Comparison of ENCODE assay signal across 30 cellular contexts in the genomic region with DNA sequence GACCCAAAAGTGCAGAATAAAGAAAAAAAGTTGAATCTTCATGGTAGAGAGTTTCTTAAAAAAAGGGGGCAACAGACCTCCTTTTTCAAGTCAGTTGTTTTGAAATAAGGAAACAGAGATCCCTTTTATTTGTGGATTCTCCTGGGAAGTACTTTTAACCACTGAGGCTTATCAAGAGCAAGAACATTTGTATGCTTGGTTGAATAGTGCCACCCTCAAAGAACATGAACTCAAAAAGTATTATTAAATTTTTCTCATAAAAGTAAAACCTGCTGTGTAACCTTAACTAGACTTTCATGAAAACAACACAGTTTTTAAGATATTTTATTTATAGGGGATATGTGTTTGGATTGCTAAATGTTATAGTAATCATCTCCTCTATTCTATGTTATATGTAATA.
"Had no signal": no experiment of that assay in that cellular context is flagged by ENCODE, and none has a peak within 500 bp of the region (broad histone marks: within the 10 kb centered on the region; RNA-seq: fewer than 3 reads in every experiment).

TSS of gene DEFB110 (minus strand) at position 101 of the 400 bp plus-strand sequence. CDS start at position 42, 59 bp downstream.

- H3K27me3 ChIP-seq: adrenal gland, ascending aorta, body of pancreas, brain microvascular endothelial cell, breast epithelium, cardiac muscle cell had no signal

- H3K27ac ChIP-seq: adrenal gland, ascending aorta, body of pancreas, brain microvascular endothelial cell, breast epithelium, cardiac muscle cell had no signal

- H3K4me1 ChIP-seq: adrenal gland, ascending aorta, body of pancreas, breast epithelium had no signal

- DNase-seq: activated effector memory CD4-positive, alpha-beta T cell treated with anti-CD3 and anti-CD28 coated beads, Interleukin-2, amount 50 U/mL, for 16 hours; activated effector memory CD4-positive, alpha-beta T cell treated with Interleukin-2 at 50 U/mL for 16 hours; activated gamma-delta T cell; activated gamma-delta T cell treated with Interleukin-2 at 50 U/mL for 16 hours; activated naive CD4-positive, alpha-beta T cell; activated naive CD4-positive, alpha-beta T cell treated with anti-CD3 and anti-CD28 coated beads for 36 hours; activated naive CD4-positive, alpha-beta T cell treated with anti-CD3 and anti-CD28 coated beads, Interleukin-2, amount 10 ng/mL, durations not matched to agents 7 days and 5 days; activated naive CD4-positive, alpha-beta T cell treated with anti-CD3 and anti-CD28 coated beads, Interleukin-2, amount 50 U/mL, for 16 hours; activated naive CD4-positive, alpha-beta T cell treated with Interleukin-2 at 50 U/mL for 16 hours; activated naive CD8-positive, alpha-beta T cell treated with anti-CD3 and anti-CD28 coated beads for 36 hours; activated naive CD8-positive, alpha-beta T cell treated with anti-CD3 and anti-CD28 coated beads, Interleukin-2, amount 10 ng/mL, durations not matched to agents 7 days and 5 days; activated naive CD8-positive, alpha-beta T cell treated with anti-CD3 and anti-CD28 coated beads, Interleukin-2, amount 50 U/mL, for 24 hours; activated T-cell treated with anti-CD3 and anti-CD28 coated beads, Interleukin-2, amount 50 U/mL, for 1 hour; activated T-cell treated with anti-CD3 and anti-CD28 coated beads, Interleukin-2, amount 50 U/mL, for 24 hours; activated T-cell treated with anti-CD3 and anti-CD28 coated beads, Interleukin-2, amount 50 U/mL, for 4 hours; activated T-cell treated with anti-CD3 and anti-CD28 coated beads, Interleukin-2, amount 50 U/mL, for 48 hours; activated T-cell treated with anti-CD3 and anti-CD28 coated beads, Interleukin-2, amount 50 U/mL, for 72 hours; adrenal gland; amniotic stem cell; amygdala; anterior cingulate cortex; aorta; body of pancreas; brain microvascular endothelial cell; caudate nucleus; central memory CD4-positive, alpha-beta T cell; cerebellar nuclear complex had no signal

- H3K9me3 ChIP-seq: adrenal gland, ascending aorta, body of pancreas, breast epithelium had no signal

- H3K36me3 ChIP-seq: adrenal gland, ascending aorta, brain microvascular endothelial cell, breast epithelium, cardiac muscle cell had no signal

- H3K4me3 ChIP-seq: adrenal gland, ascending aorta, body of pancreas, breast epithelium, cardiac muscle cell had no signal
